Comparison of ENCODE assay signal across 9 cellular contexts in the genomic region with DNA sequence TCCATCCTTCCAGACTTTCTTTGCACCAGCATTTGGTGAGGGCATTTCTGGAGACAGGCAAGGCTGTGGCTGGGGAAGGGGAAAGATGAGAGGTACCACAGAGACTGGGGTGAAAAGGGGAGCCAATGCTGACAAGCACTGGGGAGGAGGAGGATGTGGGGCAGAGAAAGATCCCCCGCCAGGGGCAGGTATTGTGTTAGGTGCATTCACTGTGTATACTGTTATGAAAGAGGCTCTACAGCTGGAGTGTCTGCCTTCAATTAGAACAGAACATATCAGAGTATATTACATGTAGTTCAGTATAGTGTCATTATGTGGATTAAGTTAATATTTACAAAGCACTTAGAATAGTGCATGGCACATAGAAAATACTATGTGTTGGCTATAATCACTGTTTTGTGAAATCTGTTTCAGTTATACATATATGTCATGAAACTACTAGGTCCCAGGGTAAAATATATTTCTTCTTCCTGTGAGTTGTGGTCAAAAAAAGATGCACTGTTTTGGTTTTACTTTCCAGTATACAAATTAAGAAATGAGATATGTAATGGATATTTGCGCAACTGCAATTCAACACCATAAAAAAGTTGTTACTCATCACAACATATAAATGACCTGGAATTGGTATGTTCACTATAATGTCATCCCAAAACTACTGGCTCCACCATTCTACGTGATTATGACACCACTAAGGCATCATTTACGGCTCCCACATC. TPM values are rescaled to one million over a fixed set of nuclear protein-coding genes. Genes with fewer than 3 reads are reported as not detected.
DNase-seq lines count a peak whose midpoint lies in the region; ATAC-seq and TF ChIP-seq lines count a peak whose summit lies in the region.
"Had no signal": no experiment of that assay in that cellular context is flagged by ENCODE, and none has a peak within 500 bp of the region (broad histone marks: within the 10 kb centered on the region; RNA-seq: fewer than 3 reads in every experiment).

No MANE protein-coding gene starts in this region.

- H3K9me3 Mint-ChIP-seq in natural killer cell (no peaks in the 10 kb centered on the region), mesothelial cell of epicardium (no peaks in the 10 kb centered on the region)
- H3K9me3 Mint-ChIP-seq in stimulated activated memory B cell treated with anti-CD40 and anti-IgM and Interleukin-4, amounts not matched to agents 10 μg/mL and 1 μg/mL and 100 μg/mL, for 72 hours, result no peaks in the 10 kb centered on the region

- H3K27me3 Mint-ChIP-seq in natural killer cell (ENCODE audit: low read depth in 2 of 2) (no peaks in the 10 kb centered on the region), mesothelial cell of epicardium (ENCODE audit: low read depth) (no peaks in the 10 kb centered on the region)
- H3K27me3 Mint-ChIP-seq in stimulated activated memory B cell treated with anti-CD40 and anti-IgM and Interleukin-4, amounts not matched to agents 10 μg/mL and 1 μg/mL and 100 μg/mL, for 72 hours, result no peaks in the 10 kb centered on the region

- intact Hi-C loops in natural killer cell (cut with micrococcal nuclease), result no loop called here

- H3K36me3 Mint-ChIP-seq in natural killer cell, result no peaks in the 10 kb centered on the region
- H3K36me3 Mint-ChIP-seq in stimulated activated memory B cell treated with anti-CD40 and anti-IgM and Interleukin-4, amounts not matched to agents 10 μg/mL and 1 μg/mL and 100 μg/mL, for 72 hours, result no peaks in the 10 kb centered on the region
- H3K36me3 Mint-ChIP-seq in mesothelial cell of epicardium, result no peaks in the 10 kb centered on the region

- H3K27ac Mint-ChIP-seq in natural killer cell (peak overlapping the region; percentile 15 to 32), mesothelial cell of epicardium (no peak overlapping the region)
- no peak overlapping the region for H3K27ac Mint-ChIP-seq in stimulated activated memory B cell treated with anti-CD40 and anti-IgM and Interleukin-4, amounts not matched to agents 10 μg/mL and 1 μg/mL and 100 μg/mL, for 72 hours

- ATAC-seq in HG02571 (IDR thresholded peaks at IDR 0.05; ENCODE audit: unreplicated experiment) (peak; percentile 53), HG03575 (IDR thresholded peaks at IDR 0.05; ENCODE audit: extremely low read depth, insufficient number of reproducible peaks, low FRiP score, unreplicated experiment) (peak; percentile 58), natural killer cell (peak in 2 of 3 donors; percentile 15 to 45)
- ATAC-seq in stimulated activated memory B cell treated with anti-CD40 and anti-IgM and Interleukin-4, amounts not matched to agents 10 μg/mL and 1 μg/mL and 100 μg/mL, for 72 hours, result no peak

- H3K4me3 Mint-ChIP-seq in natural killer cell (no peak overlapping the region), mesothelial cell of epicardium (no peak overlapping the region)
- H3K4me3 Mint-ChIP-seq in stimulated activated memory B cell treated with anti-CD40 and anti-IgM and Interleukin-4, amounts not matched to agents 10 μg/mL and 1 μg/mL and 100 μg/mL, for 72 hours, result no peak overlapping the region

- H3K4me1 Mint-ChIP-seq in natural killer cell, result peaks cover 25 to 34% of the 10 kb centered on the region in 2 donors
- peaks cover 28% of the 10 kb centered on the region for H3K4me1 Mint-ChIP-seq in stimulated activated memory B cell treated with anti-CD40 and anti-IgM and Interleukin-4, amounts not matched to agents 10 μg/mL and 1 μg/mL and 100 μg/mL, for 72 hours
- H3K4me1 Mint-ChIP-seq in mesothelial cell of epicardium, result peaks cover 22% of the 10 kb centered on the region

- DNase-seq in NCI-H510A treated with DMSO at 0.1 percent for 48 hours (lab: John Stamatoyannopoulos, UW), result peak; percentile 42
- no peak for DNase-seq in NCI-H510A (lab: John Stamatoyannopoulos, UW)
- DNase-seq in natural killer cell, result no peak
- no peak for DNase-seq in SIG-M5 treated with dmso at 0.1 percent for 504 hours (lab: John Stamatoyannopoulos, UW; ENCODE audit: unreplicated experiment)
- no peak for DNase-seq in mesothelial cell of epicardium (ENCODE audit: low spot score in 2 of 2, unreplicated experiment in 2 of 2)
- DNase-seq: tibial artery had no signal

- TF ChIP-seq CTCF in natural killer cell (IDR thresholded peaks at IDR 0.05) (no peak), mesothelial cell of epicardium (IDR thresholded peaks at IDR 0.05; ENCODE audit: unreplicated experiment) (no peak)

RNA-seq across cellular contexts. Expression of a gene that starts 8.4 kb away (rescaled TPM):
- 10 to 100 TPM; 10.1 to 14.1 (median 13.3) TPM for total RNA-seq in natural killer cell
- total RNA-seq in mesothelial cell of epicardium, result 32.8 to 37.3 TPM (median 34.4 TPM) in 3 replicates

RNA-seq across cellular contexts. Expression of a gene that starts 29.7 kb away (rescaled TPM):
- total RNA-seq in natural killer cell (1 to 10 TPM; 1.2 to 2.2 (median 1.5) TPM), mesothelial cell of epicardium (0.85 to 1.1 TPM (median 0.95 TPM) in 3 replicates)

RNA-seq across cellular contexts. Expression of a gene that starts 39.7 kb away (rescaled TPM):
- total RNA-seq in natural killer cell (not detected), mesothelial cell of epicardium (0.25 to 0.66 TPM (median 0.44 TPM) in 3 replicates)

RNA-seq across cellular contexts. Expression of a gene that starts 52.0 kb away (rescaled TPM):
- total RNA-seq in natural killer cell (10 to 100 TPM; 11.1 to 70.9 (median 28.4) TPM), mesothelial cell of epicardium (2.7 to 2.9 TPM (median 2.7 TPM) in 3 replicates)

Comparison
In these comparisons a context has a peak if more than half of its experiments do, and no peak if none do; other contexts are left out.
1. H3K27ac Mint-ChIP-seq: peak in natural killer cell (2 of 2); none in stimulated activated memory B cell treated with anti-CD40 and anti-IgM and Interleukin-4, amounts not matched to agents 10 μg/mL and 1 μg/mL and 100 μg/mL, for 72 hours (single experiment) and mesothelial cell of epicardium (single experiment).